In genomic region chr1:178540646-178541045, GRCh38 we compare ENCODE assay signal across 11 cellular contexts. TPM values are rescaled to one million over a fixed set of nuclear protein-coding genes. Genes with fewer than 3 reads are reported as not detected.
DNase-seq lines count a peak whose midpoint lies in the region; ATAC-seq and TF ChIP-seq lines count a peak whose summit lies in the region.
"Had no signal": no experiment of that assay in that cellular context is flagged by ENCODE, and none has a peak within 500 bp of the region (broad histone marks: within the 10 kb centered on the region; RNA-seq: fewer than 3 reads in every experiment).

No MANE protein-coding gene starts in this region.

- intact Hi-C loops in Calu3 (cut with micrococcal nuclease; ENCODE audit: unreplicated experiment), result loop anchor here (5.0 to 10.0 kb wide), 3 partner anchors 117 to 332 kb away; partner anchors contain the start of gene ANGPTL1

- H3K4me3 Mint-ChIP-seq in Calu3 (ENCODE audit: low read depth, unreplicated experiment), result no peak overlapping the region

- DNase-seq in EH (ENCODE audit: low read depth), result peak; percentile 96
- DNase-seq in NCI-H524 (lab: John Stamatoyannopoulos, UW), result peak; percentile 84 to 94
- DNase-seq in epithelial cell of proximal tubule (ENCODE audit: low read depth), result peak; percentile 31
- peak; percentile 28 for DNase-seq in renal cortical epithelial cell (ENCODE audit: low read depth)
- DNase-seq in T-helper 1 cell, result no peak
- DNase-seq in Calu3, result no peak
- no peak for DNase-seq in MV-4-11 (lab: John Stamatoyannopoulos, UW)
- DNase-seq: activated CD4-positive, alpha-beta memory T cell treated with anti-CD3 and anti-CD28 coated beads, Interleukin-2, amount 10 ng/mL, durations not matched to agents 7 days and 5 days; Right ventricle myocardium superior had no signal

- H3K27ac Mint-ChIP-seq in Calu3 (ENCODE audit: unreplicated experiment), result no peak overlapping the region
- H3K27ac Mint-ChIP-seq: activated CD4-positive, alpha-beta memory T cell treated with anti-CD3 and anti-CD28 coated beads, Interleukin-2, amount 10 ng/mL, durations not matched to agents 7 days and 5 days had no signal

- H3K4me3 ChIP-seq in epithelial cell of proximal tubule (ENCODE audit: low read depth, low read length), result no peak overlapping the region

- no peak for TF ChIP-seq CTCF in epithelial cell of proximal tubule (conservative IDR thresholded peaks at IDR 0.05; ENCODE audit: low read depth, low read length)
- no peak for TF ChIP-seq CTCF in Calu3 (IDR thresholded peaks at IDR 0.05; ENCODE audit: unreplicated experiment)

- CTCF ChIA-PET in Calu3 (lab: Charles Lee), result interaction anchor here (3.6 kb wide), 1 partner anchor 462 kb away, joined by 27 read pairs; no protein-coding TSS in a partner anchor

- peaks cover 59% of the 10 kb centered on the region for H3K4me1 Mint-ChIP-seq in Calu3 (ENCODE audit: low read depth, unreplicated experiment)

- H3K9me3 Mint-ChIP-seq in Calu3 (ENCODE audit: low read depth, unreplicated experiment), result no peaks in the 10 kb centered on the region
- H3K9me3 Mint-ChIP-seq: activated CD4-positive, alpha-beta memory T cell treated with anti-CD3 and anti-CD28 coated beads, Interleukin-2, amount 10 ng/mL, durations not matched to agents 7 days and 5 days had no signal

- no peaks in the 10 kb centered on the region for H3K27me3 Mint-ChIP-seq in Calu3 (ENCODE audit: unreplicated experiment)
- H3K27me3 Mint-ChIP-seq: activated CD4-positive, alpha-beta memory T cell treated with anti-CD3 and anti-CD28 coated beads, Interleukin-2, amount 10 ng/mL, durations not matched to agents 7 days and 5 days had no signal

- no peak for ATAC-seq in GM18498 (IDR thresholded peaks at IDR 0.05; ENCODE audit: unreplicated experiment)

- peaks cover 30% of the 10 kb centered on the region for H3K36me3 Mint-ChIP-seq in Calu3 (ENCODE audit: insufficient read depth, unreplicated experiment)

- no TSS peak for BruUV-seq in Calu3 (replicated peaks; lab: Mats Ljungman, UMichigan)

RNA-seq across cellular contexts. Expression of gene TEX35, which starts 27.7 kb away (rescaled TPM):
- total RNA-seq in epithelial cell of proximal tubule (not detected in 2 replicates), renal cortical epithelial cell (not detected in 2 replicates), Calu3 (2022) (not detected in 2 replicates)
- total RNA-seq: activated CD4-positive, alpha-beta memory T cell treated with anti-CD3 and anti-CD28 coated beads, Interleukin-2, amount 10 ng/mL, durations not matched to agents 7 days and 5 days; osteocyte had no signal

RNA-seq across cellular contexts. Expression of gene CLEC20A, which starts 43.9 kb away (rescaled TPM):
- total RNA-seq in epithelial cell of proximal tubule, result not detected in 2 replicates
- not detected in 2 replicates for total RNA-seq in renal cortical epithelial cell
- total RNA-seq in Calu3 (2022), result not detected in 2 replicates
- total RNA-seq: activated CD4-positive, alpha-beta memory T cell treated with anti-CD3 and anti-CD28 coated beads, Interleukin-2, amount 10 ng/mL, durations not matched to agents 7 days and 5 days; osteocyte; Right ventricle myocardium superior had no signal

Comparison
In these comparisons a context has a peak if more than half of its experiments do, and no peak if none do; other contexts are left out.
1. DNase-seq: peak in EH (single experiment), NCI-H524 (2 of 2), epithelial cell of proximal tubule (single experiment) and renal cortical epithelial cell (single experiment); none in T-helper 1 cell (0 of 5), Calu3 (single experiment) and MV-4-11 (single experiment).